9 cellular contexts compared by ENCODE assay signal in the genomic region with DNA sequence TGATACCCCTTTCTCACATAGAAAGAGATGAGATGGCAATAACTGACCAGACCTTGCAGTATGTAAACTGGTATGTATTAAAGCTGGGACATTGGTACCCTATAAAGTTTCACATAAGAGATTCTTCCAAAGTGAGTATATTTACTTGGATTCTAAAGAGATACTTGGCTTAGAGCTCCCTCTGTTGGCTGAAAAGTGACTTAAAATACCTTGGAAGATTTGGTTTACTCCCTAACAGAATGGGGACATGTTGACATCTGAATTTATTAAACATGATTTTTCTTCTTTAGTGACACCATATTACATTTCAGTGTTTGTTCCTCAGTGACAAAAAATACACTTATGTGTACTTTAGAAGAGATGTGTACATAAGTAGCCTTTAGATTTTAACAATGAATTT. TPM values are rescaled to one million over a fixed set of nuclear protein-coding genes. Genes with fewer than 3 reads are reported as not detected.
DNase-seq lines count a peak whose midpoint lies in the region; ATAC-seq and TF ChIP-seq lines count a peak whose summit lies in the region.
"Had no signal": no experiment of that assay in that cellular context is flagged by ENCODE, and none has a peak within 500 bp of the region (broad histone marks: within the 10 kb centered on the region; RNA-seq: fewer than 3 reads in every experiment).

No MANE protein-coding gene starts in this region.

- no peaks in the 10 kb centered on the region for H3K36me3 ChIP-seq in BE2C
- H3K36me3 ChIP-seq in iPS DF 6.9 (ENCODE audit: control insufficient read depth, insufficient read depth, low read length), result no peaks in the 10 kb centered on the region
- H3K36me3 ChIP-seq in tibial artery, result no peaks in the 10 kb centered on the region

- in situ Hi-C loops in GM13976 (cut with MboI; ENCODE audit: low sequenced_read_pairs, unreplicated experiment), result no loop called here

- intact Hi-C loops in tibial artery (cut with DNase I; ENCODE audit: low total_unique reads), result no loop called here

- H3K4me3 ChIP-seq in BE2C (ENCODE audit: low read depth, low read length), result no peak overlapping the region
- H3K4me3 ChIP-seq in iPS DF 6.9 (ENCODE audit: low read length), result no peak overlapping the region
- H3K4me3 ChIP-seq in tibial artery, result no peak overlapping the region

- ATAC-seq in GM21786 (IDR thresholded peaks at IDR 0.05; ENCODE audit: unreplicated experiment) (no peak), HG02884 (IDR thresholded peaks at IDR 0.05; ENCODE audit: unreplicated experiment) (no peak)

- H3K4me1 ChIP-seq in BE2C (no peaks in the 10 kb centered on the region), iPS DF 6.9 (ENCODE audit: control insufficient read depth, insufficient read depth, low read length) (no peaks in the 10 kb centered on the region), tibial artery (no peaks in the 10 kb centered on the region)

- peak; percentile 51 for TF ChIP-seq CTCF in BE2C (IDR thresholded peaks at IDR 0.05; ENCODE audit: low read depth, low read length)
- TF ChIP-seq CTCF in GM13976 (IDR thresholded peaks at IDR 0.05; ENCODE audit: borderline replicate concordance, control extremely low read depth, extremely low read depth, insufficient read depth, missing control alignments), result peak; percentile 34
- peak; percentile 40 to 48 for TF ChIP-seq CTCF in tibial artery (IDR thresholded peaks at IDR 0.05)

- DNase-seq in BE2C, result peak; percentile 17
- DNase-seq in GM13976 (ENCODE audit: low spot score), result peak; percentile 39
- peak; percentile 52 for DNase-seq in NCI-H2171 treated with DMSO at 0.1 percent for 48 hours (lab: John Stamatoyannopoulos, UW)
- DNase-seq in amniotic epithelial cell (ENCODE audit: low read depth), result peak; percentile 54
- peak; percentile 22 for DNase-seq in iPS DF 6.9 (ENCODE audit: low read depth, low spot score)
- DNase-seq in tibial artery, result no peak

- no peaks in the 10 kb centered on the region for H3K27me3 ChIP-seq in BE2C
- H3K27me3 ChIP-seq in iPS DF 6.9 (ENCODE audit: control insufficient read depth, insufficient read depth, low read length), result no peaks in the 10 kb centered on the region
- no peaks in the 10 kb centered on the region for H3K27me3 ChIP-seq in tibial artery

- H3K9me3 ChIP-seq in BE2C (no peaks in the 10 kb centered on the region), iPS DF 6.9 (ENCODE audit: control insufficient read depth, insufficient read depth, low read length) (no peaks in the 10 kb centered on the region), tibial artery (no peaks in the 10 kb centered on the region)

- H3K27ac ChIP-seq in iPS DF 6.9 (ENCODE audit: low read length), result no peak overlapping the region
- no peak overlapping the region for H3K27ac ChIP-seq in tibial artery

RNA-seq across cellular contexts. Expression of a gene that starts 47.9 kb away (rescaled TPM):
- not detected for polyA plus RNA-seq in BE2C (2012; ENCODE audit: insufficient read depth, insufficient read length, low read depth)
- polyA plus RNA-seq: IgD-negative memory B cell had no signal

Comparison
In these comparisons a context has a peak if more than half of its experiments do, and no peak if none do; other contexts are left out.
1. DNase-seq: peak in BE2C (single experiment), GM13976 (single experiment), NCI-H2171 treated with DMSO at 0.1 percent for 48 hours (single experiment), amniotic epithelial cell (single experiment) and iPS DF 6.9 (single experiment); none in tibial artery (0 of 2).
2. Peak in every context shown above with its lines, with median percentiles within 50 percentile points of each other: CTCF ChIP-seq.